31 cellular contexts compared by ENCODE assay signal in the genomic region with DNA sequence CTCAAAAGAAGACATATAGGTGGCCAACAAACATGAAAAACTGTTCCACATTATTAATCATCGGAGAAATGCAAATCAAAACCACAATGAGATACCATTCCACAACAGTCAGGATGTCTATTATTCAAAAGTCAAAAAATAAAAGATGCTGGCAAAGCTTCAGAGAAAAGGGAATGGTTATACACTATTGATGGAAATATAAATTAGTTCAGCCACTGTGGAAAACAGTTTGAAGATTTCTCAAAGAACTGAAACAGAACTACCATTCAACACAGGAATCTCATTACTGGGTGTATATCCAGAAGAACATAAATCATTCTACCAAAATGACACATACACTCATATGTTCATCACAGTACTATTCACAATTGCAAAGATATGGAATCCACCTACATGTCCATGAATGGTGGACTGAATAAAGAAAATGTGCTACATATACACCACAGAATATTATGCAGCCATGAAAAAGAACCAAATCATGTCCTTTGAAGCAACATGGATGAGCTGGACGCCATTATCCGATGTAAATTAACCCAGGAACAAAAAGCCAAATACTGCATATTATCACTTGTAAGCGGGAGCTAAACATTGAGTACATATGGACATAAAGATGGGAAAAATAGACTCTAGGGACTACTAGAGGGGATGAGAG. TPM values are rescaled to one million over a fixed set of nuclear protein-coding genes. Genes with fewer than 3 reads are reported as not detected.
"Had no signal": no experiment of that assay in that cellular context is flagged by ENCODE, and none has a peak within 500 bp of the region (broad histone marks: within the 10 kb centered on the region; RNA-seq: fewer than 3 reads in every experiment).

No MANE protein-coding gene starts in this region.

- DNase-seq: natural killer cell; occipital lobe; ovary; posterior cingulate gyrus; psoas muscle; right cardiac atrium; right lobe of liver; sigmoid colon; small intestine; spleen; stimulated activated CD4-positive, alpha-beta T cell treated with anti-CD3 and anti-CD28 coated beads, Interleukin-12 subunit alpha, Interleukin-12 subunit beta, amount 100 ng/mL, for 4 hours; stimulated activated CD4-positive, alpha-beta T cell treated with anti-CD3 and anti-CD28 coated beads, Interleukin-1b, Interleukin-23, amount 100 ng/mL, for 48 hours; stimulated activated CD4-positive, alpha-beta T cell treated with anti-CD3 and anti-CD28 coated beads, Interleukin-4, amount 100 ng/mL, for 1 hour; stimulated activated CD4-positive, alpha-beta T cell treated with anti-CD3 and anti-CD28 coated beads, Interleukin-4, amount 100 ng/mL, for 4 hours; stimulated activated CD8-positive, alpha-beta memory T cell treated with anti-CD3 and anti-CD28 coated beads, Interleukin-4, amount 100 ng/mL, for 48 hours; stimulated activated naive B cell treated with anti-CD40 and anti-IgM and Interleukin-4, amounts not matched to agents 10 μg/mL and 1 μg/mL and 100 μg/mL, for 72 hours; stimulated activated naive CD4-positive, alpha-beta T cell treated with Interleukin-2 at 50 U/mL for 16 hours; stomach; thyroid gland; trophoblast cell; upper lobe of left lung had no signal

- H2AFZ ChIP-seq: neural progenitor cell, parathyroid adenoma had no signal

- H3K27me3 ChIP-seq: neural progenitor cell, ovary, right lobe of liver, sigmoid colon, stomach, thyroid gland, tibial nerve, upper lobe of left lung, vagina had no signal

- H3K9me3 Mint-ChIP-seq: natural killer cell had no signal

- H3K27ac Mint-ChIP-seq: natural killer cell; nephron; neural progenitor cell; progenitor cell of endocrine pancreas; stimulated activated naive B cell treated with anti-CD40 and anti-IgM and Interleukin-4, amounts not matched to agents 10 μg/mL and 1 μg/mL and 100 μg/mL, for 72 hours; stimulated activated naive CD8-positive, alpha-beta T cell treated with anti-CD3 and anti-CD28 coated beads, Interleukin-15, Interleukin-2, amounts not matched to agents 100 ng/mL and 50 ng/mL, for 24 hours had no signal

- FAIRE-seq: small intestine, urothelium cell line had no signal

- H3K4me3 ChIP-seq: neural progenitor cell, ovary, psoas muscle, right lobe of liver, sigmoid colon, spleen, stomach, thoracic aorta, thyroid gland, tibial nerve, upper lobe of left lung, vagina had no signal

- H3K4me2 ChIP-seq: neural progenitor cell had no signal

- H3K9ac ChIP-seq: neural progenitor cell, parathyroid adenoma had no signal

- H3K27ac ChIP-seq: neural progenitor cell, ovary, parathyroid adenoma, psoas muscle, right lobe of liver, sigmoid colon, spleen, stomach, thoracic aorta, thyroid gland, tibial nerve, upper lobe of left lung, vagina had no signal

- H3K9me3 ChIP-seq: ovary, psoas muscle, right lobe of liver, thoracic aorta, thyroid gland, upper lobe of left lung, vagina had no signal

- H3K36me3 ChIP-seq: neural progenitor cell, ovary, right lobe of liver, sigmoid colon, spleen, stomach, thoracic aorta, thyroid gland, tibial nerve, upper lobe of left lung, vagina had no signal

- H3K36me3 Mint-ChIP-seq: natural killer cell, neural progenitor cell had no signal

- ATAC-seq: natural killer cell; psoas muscle; right cardiac atrium; right lobe of liver; stimulated activated naive B cell treated with anti-CD40 and anti-IgM and Interleukin-4, amounts not matched to agents 10 μg/mL and 1 μg/mL and 100 μg/mL, for 72 hours had no signal

- H3K4me1 Mint-ChIP-seq: natural killer cell; nephron; neural progenitor cell; stimulated activated naive B cell treated with anti-CD40 and anti-IgM and Interleukin-4, amounts not matched to agents 10 μg/mL and 1 μg/mL and 100 μg/mL, for 72 hours had no signal

- H3K79me2 ChIP-seq: parathyroid adenoma had no signal

- H3K4me3 Mint-ChIP-seq: natural killer cell; nephron; neural progenitor cell; stimulated activated naive B cell treated with anti-CD40 and anti-IgM and Interleukin-4, amounts not matched to agents 10 μg/mL and 1 μg/mL and 100 μg/mL, for 72 hours; stimulated activated naive CD8-positive, alpha-beta T cell treated with anti-CD3 and anti-CD28 coated beads, Interleukin-15, Interleukin-2, amounts not matched to agents 100 ng/mL and 50 ng/mL, for 24 hours had no signal

- H3K27me3 Mint-ChIP-seq: stimulated activated naive B cell treated with anti-CD40 and anti-IgM and Interleukin-4, amounts not matched to agents 10 μg/mL and 1 μg/mL and 100 μg/mL, for 72 hours had no signal

- H3K4me1 ChIP-seq: neural progenitor cell, parathyroid adenoma, psoas muscle, right lobe of liver, sigmoid colon, spleen, stomach, thyroid gland, tibial nerve, upper lobe of left lung, vagina had no signal

RNA-seq across cellular contexts. Expression of gene DGKG, which starts 32.7 kb away (rescaled TPM):
- polyA plus RNA-seq: neural cell had no signal
